In genomic region chr7:105878746-105879605, GRCh38 we compare ENCODE assay signal across 2 cellular contexts.
TF ChIP-seq lines count a peak whose summit lies in the region.

No MANE protein-coding gene starts in this region.

TF ChIP-seq in A549, 52 proteins besides CTCF, POLR2A, EP300 and RAD21 (continued from another document):
- TF ChIP-seq MYC (IDR thresholded peaks at IDR 0.05; ENCODE audit: borderline replicate concordance, low read length) = no peak
- no peak for TF ChIP-seq JUNB (IDR thresholded peaks at IDR 0.05)

TF ChIP-seq in WTC11, 78 proteins besides CTCF, POLR2A, EP300 and RAD21 (continued from another document):
- no peak for TF ChIP-seq ZNF416 (CRISPR knock-in tag; IDR thresholded peaks at IDR 0.05)
